ENCODE assay signal across 13 cellular contexts in the genomic region with DNA sequence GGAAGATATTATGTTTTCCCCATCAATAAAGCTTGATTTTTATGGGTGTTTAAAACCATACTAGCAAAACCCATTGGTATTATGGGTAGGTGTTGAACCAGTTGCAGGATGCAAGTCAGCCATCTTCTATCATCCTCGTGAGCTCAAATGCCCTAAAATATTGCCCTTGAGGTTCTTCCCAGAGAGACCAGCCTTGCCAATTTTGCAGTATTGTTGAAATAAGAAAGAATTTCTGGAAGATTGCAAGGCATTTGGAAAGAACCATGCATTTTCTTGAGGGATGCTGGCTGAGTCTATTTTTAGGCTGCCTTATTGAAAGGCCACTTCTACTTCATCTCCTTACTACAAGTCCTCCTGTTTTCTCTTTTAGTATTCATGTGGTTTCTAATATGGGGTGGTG.
"Had no signal": no experiment of that assay in that cellular context is flagged by ENCODE, and none has a peak within 500 bp of the region (broad histone marks: within the 10 kb centered on the region; RNA-seq: fewer than 3 reads in every experiment).

No MANE protein-coding gene starts in this region.

- H3K4me3 ChIP-seq: breast epithelium, lower lobe of right lung, pancreas, stomach, tibial nerve had no signal

- H3K36me3 ChIP-seq: breast epithelium, lower lobe of right lung, pancreas, stomach, tibial nerve had no signal

- H3K27me3 ChIP-seq: breast epithelium, pancreas, stomach, tibial nerve had no signal

- ATAC-seq: lower lobe of right lung, pancreas, WTC11 had no signal

- H3K9ac ChIP-seq: SK-N-SH had no signal

- H3K9me3 ChIP-seq: lower lobe of right lung, pancreas, SK-N-SH had no signal

- H3K4me1 ChIP-seq: breast epithelium, lower lobe of right lung, pancreas had no signal

- DNase-seq: activated CD4-positive, alpha-beta T cell treated with anti-CD3 and anti-CD28 coated beads, Interleukin-2, amount 10 ng/mL, durations not matched to agents 7 days and 5 days; amniotic stem cell; effector CD4-positive, alpha-beta T cell; left cardiac atrium; lower lobe of right lung; pancreas; SK-N-SH; stimulated activated CD4-positive, alpha-beta T cell treated with anti-CD3 and anti-CD28 coated beads, Interleukin-4, amount 100 ng/mL, for 4 hours; stomach; T-helper 1 cell had no signal

- H3K4me2 ChIP-seq: SK-N-SH had no signal

- H3K27ac ChIP-seq: lower lobe of right lung, pancreas, stomach had no signal
